ENCODE assay signal across 8 cellular contexts in genomic region chr5:174723979-174724483, GRCh38. TPM values are rescaled to one million over a fixed set of nuclear protein-coding genes. Genes with fewer than 3 reads are reported as not detected.
DNase-seq lines count a peak whose midpoint lies in the region; ATAC-seq and TF ChIP-seq lines count a peak whose summit lies in the region.

No MANE protein-coding gene starts in this region.

- peak overlapping the region; percentile 40 for H3K4me3 Mint-ChIP-seq in activated CD8-positive, alpha-beta T cell treated with anti-CD3 and anti-CD28 coated beads, Interleukin-2, amount 10 ng/mL, durations not matched to agents 7 days and 5 days

- peak overlapping the region; percentile 7 to 80 (median 73) for H3K9ac ChIP-seq in skeletal muscle tissue (ENCODE audit: low read depth in 1 of 3, low read length in 3 of 3)

- H3K27ac Mint-ChIP-seq in activated CD8-positive, alpha-beta T cell treated with anti-CD3 and anti-CD28 coated beads, Interleukin-2, amount 10 ng/mL, durations not matched to agents 7 days and 5 days = peak overlapping the region; percentile 3

- peaks cover 81% of the 10 kb centered on the region for H3K27me3 Mint-ChIP-seq in activated CD8-positive, alpha-beta T cell treated with anti-CD3 and anti-CD28 coated beads, Interleukin-2, amount 10 ng/mL, durations not matched to agents 7 days and 5 days (ENCODE audit: low read depth)

- TF ChIP-seq CTCF in HEK293 (tag by site-specific recombination; IDR thresholded peaks at IDR 0.05) = 0 out of 2 replicates have a peak, but pooled peaks have one; percentile 13
- no peak for TF ChIP-seq CTCF in right atrium auricular region (IDR thresholded peaks at IDR 0.05)

- peak overlapping the region; percentile 4; the same call in 1 of the 2 replicates for H3K27ac ChIP-seq in HEK293 (ENCODE audit: extremely low read depth, low read depth, low read length)
- peak overlapping the region; percentile 68 to 83 for H3K27ac ChIP-seq in right atrium auricular region
- no peak overlapping the region for H3K27ac ChIP-seq in skeletal muscle tissue (ENCODE audit: low read depth, low read length)

- CTCF ChIA-PET in HEK293 (lab: Yijun Ruan, JAX) = interaction anchor here (0.6 kb wide), 1 partner anchor 62 kb away, joined by 3 read pairs; no protein-coding TSS in a partner anchor
- CTCF ChIA-PET in activated CD8-positive, alpha-beta T cell treated with anti-CD3 and anti-CD28 coated beads, Interleukin-2, amount 10 ng/mL, durations not matched to agents 7 days and 5 days (lab: Charles Lee) = interaction anchor here (0.6 kb wide), 1 partner anchor 54 kb away, joined by 3 read pairs; no protein-coding TSS in a partner anchor

- H3K4me1 ChIP-seq in HEK293 (ENCODE audit: control insufficient read depth, insufficient read depth, low read length) (peaks cover 35% of the 10 kb centered on the region), right atrium auricular region (peaks cover 0 to 28% of the 10 kb centered on the region in 2 donors), skeletal muscle tissue (ENCODE audit: control insufficient read depth in 3 of 3, insufficient read depth in 3 of 3, low read length in 3 of 3) (peaks cover 9 to 22% (median 21%) of the 10 kb centered on the region in 3 donors)

- H3K36me3 Mint-ChIP-seq in activated CD8-positive, alpha-beta T cell treated with anti-CD3 and anti-CD28 coated beads, Interleukin-2, amount 10 ng/mL, durations not matched to agents 7 days and 5 days (ENCODE audit: low read depth) = peaks cover 2% of the 10 kb centered on the region

- POLR2A ChIA-PET in HEK293 (lab: Yijun Ruan, JAX) = interaction anchor here (0.6 to 1.2 kb wide), 27 partner anchors 10 to 1067 kb away, joined by 3 to 12 read pairs (median 5); no protein-coding TSS in a partner anchor
- POLR2A ChIA-PET in activated CD8-positive, alpha-beta T cell treated with anti-CD3 and anti-CD28 coated beads, Interleukin-2, amount 10 ng/mL, durations not matched to agents 7 days and 5 days (lab: Charles Lee) = no interaction called here

- H3K27me3 ChIP-seq in right atrium auricular region (peaks cover 15 to 33% of the 10 kb centered on the region in 2 donors), skeletal muscle tissue (ENCODE audit: control insufficient read depth in 3 of 3, insufficient read depth in 3 of 3, low read length in 3 of 3) (peaks cover 54 to 58% (median 57%) of the 10 kb centered on the region in 3 donors)

- ATAC-seq in activated CD8-positive, alpha-beta T cell treated with anti-CD3 and anti-CD28 coated beads, Interleukin-2, amount 10 ng/mL, durations not matched to agents 7 days and 5 days = no peak
- ATAC-seq in HG03025 (IDR thresholded peaks at IDR 0.05; ENCODE audit: low FRiP score, unreplicated experiment) = no peak

- peaks cover 5% of the 10 kb centered on the region for H3K4me1 Mint-ChIP-seq in activated CD8-positive, alpha-beta T cell treated with anti-CD3 and anti-CD28 coated beads, Interleukin-2, amount 10 ng/mL, durations not matched to agents 7 days and 5 days (ENCODE audit: low read depth)

- DNase-seq in activated CD8-positive, alpha-beta T cell treated with anti-CD3 and anti-CD28 coated beads, Interleukin-2, amount 10 ng/mL, durations not matched to agents 7 days and 5 days = no peak
- no peak for DNase-seq in right atrium auricular region (ENCODE audit: low spot score)
- no peak for DNase-seq in stimulated activated CD4-positive, alpha-beta T cell treated with anti-CD3 and anti-CD28 coated beads, Interleukin-4, amount 100 ng/mL, for 24 hours
- DNase-seq in nucleus accumbens (lab: John Stamatoyannopoulos, UW) = no peak
- DNase-seq in NCI-H2029 treated with DMSO at 0.1 percent for 48 hours (lab: John Stamatoyannopoulos, UW) = no peak

- H3K4me3 ChIP-seq in HEK293 (ENCODE audit: low read depth, low read length) (peak overlapping the region; percentile 41), right atrium auricular region (peak overlapping the region; percentile 59 to 67), skeletal muscle tissue (ENCODE audit: low read length in 3 of 3) (peak overlapping the region; percentile 54 to 80 (median 66))

- H3K9me3 Mint-ChIP-seq in activated CD8-positive, alpha-beta T cell treated with anti-CD3 and anti-CD28 coated beads, Interleukin-2, amount 10 ng/mL, durations not matched to agents 7 days and 5 days (ENCODE audit: insufficient read depth) = no peaks in the 10 kb centered on the region

- H3K36me3 ChIP-seq in HEK293 (ENCODE audit: control insufficient read depth in 2 of 2, insufficient read depth in 1 of 2, low read length in 2 of 2) (peaks cover 0 to 24% of the 10 kb centered on the region in 2 experiments; a peak in 1 of 3 replicates), right atrium auricular region (peaks cover 1% of the 10 kb centered on the region), skeletal muscle tissue (ENCODE audit: control insufficient read depth in 3 of 3, insufficient read depth in 3 of 3, low read length in 3 of 3) (peaks cover 0 to under 1% (median under 1%) of the 10 kb centered on the region in 3 donors)

- no peaks in the 10 kb centered on the region for H3K9me3 ChIP-seq in HEK293 (ENCODE audit: control insufficient read depth, insufficient read depth, low read depth, low read length)
- H3K9me3 ChIP-seq in right atrium auricular region = no peaks in the 10 kb centered on the region
- H3K9me3 ChIP-seq in skeletal muscle tissue (ENCODE audit: control insufficient read depth in 3 of 3, low read length in 3 of 3) = no peaks in the 10 kb centered on the region

TF ChIP-seq in HEK293, 187 proteins besides CTCF, POLR2A, EP300 and RAD21 (continues in another document):
- TF ChIP-seq ZNF837 (tag by site-specific recombination; IDR thresholded peaks at IDR 0.05) (no peak), ZNF513 (tag by site-specific recombination; IDR thresholded peaks at IDR 0.05) (no peak), ZFP69B (tag by site-specific recombination; IDR thresholded peaks at IDR 0.05) (no peak), ZNF624 (tag by site-specific recombination; IDR thresholded peaks at IDR 0.05) (no peak), SETDB1 (IDR thresholded peaks at IDR 0.05; ENCODE audit: insufficient read length, low read length) (no peak), ZNF311 (tag by site-specific recombination; IDR thresholded peaks at IDR 0.05; ENCODE audit: borderline replicate concordance) (no peak), ZNF776 (tag by site-specific recombination; IDR thresholded peaks at IDR 0.05; ENCODE audit: borderline replicate concordance) (no peak), ZNF645 (tag by site-specific recombination; IDR thresholded peaks at IDR 0.05) (no peak), SP7 (tag by site-specific recombination; IDR thresholded peaks at IDR 0.05) (peak; percentile 97), ZNF768 (tag by site-specific recombination; IDR thresholded peaks at IDR 0.05) (no peak), TCF7L2 (IDR thresholded peaks at IDR 0.05; ENCODE audit: borderline replicate concordance, low read depth, low read length) (peak; percentile 63), ZNF37A (tag by site-specific recombination; IDR thresholded peaks at IDR 0.05) (no peak), ZNF354C (tag by site-specific recombination; IDR thresholded peaks at IDR 0.05; ENCODE audit: borderline replicate concordance, low read depth) (no peak), ZFP3 (tag by site-specific recombination; IDR thresholded peaks at IDR 0.05; ENCODE audit: low read depth) (no peak), ZNF830 (tag by site-specific recombination; IDR thresholded peaks at IDR 0.05; ENCODE audit: low read depth) (no peak), ZNF341 (tag by site-specific recombination; IDR thresholded peaks at IDR 0.05; ENCODE audit: low read depth) (peak; percentile 91), ZNF521 (tag by site-specific recombination; IDR thresholded peaks at IDR 0.05) (no peak), ZNF184 (tag by site-specific recombination; IDR thresholded peaks at IDR 0.05) (0 out of 2 replicates have a peak, but pooled peaks have one; percentile 27), ZNF366 (tag by site-specific recombination; conservative IDR thresholded peaks at IDR 0.05) (peak; percentile 42; the same call in 1 of the 2 replicates), ZNF747 (tag by site-specific recombination; IDR thresholded peaks at IDR 0.05) (no peak), ZNF2 (tag by site-specific recombination; IDR thresholded peaks at IDR 0.05) (no peak)
- TF ChIP-seq, protein P1, sequence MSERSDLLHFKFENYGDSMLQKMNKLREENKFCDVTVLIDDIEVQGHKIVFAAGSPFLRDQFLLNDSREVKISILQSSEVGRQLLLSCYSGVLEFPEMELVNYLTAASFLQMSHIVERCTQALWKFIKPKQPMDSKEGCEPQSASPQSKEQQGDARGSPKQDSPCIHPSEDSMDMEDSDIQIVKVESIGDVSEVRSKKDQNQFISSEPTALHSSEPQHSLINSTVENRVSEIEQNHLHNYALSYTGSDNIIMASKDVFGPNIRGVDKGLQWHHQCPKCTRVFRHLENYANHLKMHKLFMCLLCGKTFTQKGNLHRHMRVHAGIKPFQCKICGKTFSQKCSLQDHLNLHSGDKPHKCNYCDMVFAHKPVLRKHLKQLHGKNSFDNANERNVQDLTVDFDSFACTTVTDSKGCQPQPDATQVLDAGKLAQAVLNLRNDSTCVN (tag by site-specific recombination; optimal IDR thresholded peaks at IDR 0.05) = no peak

RNA-seq across cellular contexts. Expression of gene MSX2, which starts 0.4 kb away (rescaled TPM):
- total RNA-seq in activated CD8-positive, alpha-beta T cell treated with anti-CD3 and anti-CD28 coated beads, Interleukin-2, amount 10 ng/mL, durations not matched to agents 7 days and 5 days = not detected
- 1 to 10 TPM; 2.6 to 3.4 TPM for total RNA-seq in right atrium auricular region
- total RNA-seq in skeletal muscle tissue = not detected
